9 cellular contexts compared by ENCODE assay signal in the genomic region with DNA sequence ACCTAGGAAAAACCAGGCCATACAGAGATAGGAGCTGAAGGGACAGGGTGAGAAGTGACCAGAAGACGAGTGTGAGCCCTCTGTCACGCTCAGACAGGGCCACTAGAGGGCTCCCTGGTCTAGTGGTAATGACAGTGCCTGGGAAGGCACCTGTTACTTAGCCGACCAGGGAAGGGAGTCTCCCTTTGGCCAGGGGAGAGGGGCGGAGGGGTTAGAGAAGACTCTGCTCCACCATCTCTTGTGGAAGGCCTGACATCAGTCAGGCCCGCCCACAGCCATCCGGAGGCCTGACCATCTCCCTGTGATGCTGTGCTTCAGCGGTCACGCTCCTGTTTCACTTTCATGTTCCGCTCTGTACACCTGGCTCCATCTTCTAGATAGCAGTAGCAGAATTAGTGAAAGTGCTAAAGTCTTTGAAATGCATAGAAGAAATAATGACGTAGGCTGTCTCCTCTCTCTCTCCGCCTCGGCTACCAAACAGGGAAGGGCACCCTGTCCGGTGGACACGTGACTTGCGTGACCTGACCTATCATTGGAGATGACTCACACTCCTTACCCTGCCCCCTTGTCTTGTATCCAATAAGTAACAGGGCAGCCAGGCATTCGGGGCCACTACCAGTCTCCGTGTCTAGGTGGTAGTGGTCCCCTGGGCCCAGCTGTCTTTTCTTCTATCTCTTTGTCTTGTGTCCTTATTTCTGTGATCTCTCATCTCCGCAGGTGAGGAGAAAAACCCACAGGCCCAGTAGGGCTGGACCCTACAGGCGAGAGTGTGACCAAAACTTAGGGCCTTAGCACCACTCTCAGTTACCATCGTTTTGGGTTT. TPM values are rescaled to one million over a fixed set of nuclear protein-coding genes. Genes with fewer than 3 reads are reported as not detected.
DNase-seq lines count a peak whose midpoint lies in the region; ATAC-seq, FAIRE-seq and TF ChIP-seq lines count a peak whose summit lies in the region.
"Had no signal": no experiment of that assay in that cellular context is flagged by ENCODE, and none has a peak within 500 bp of the region (broad histone marks: within the 10 kb centered on the region; RNA-seq: fewer than 3 reads in every experiment).

No MANE protein-coding gene starts in this region.

- peak; percentile 55 to 83 (median 70) for DNase-seq in CD8-positive, alpha-beta memory T cell
- DNase-seq in RCC 7860 (ENCODE audit: low spot score): peak; percentile 38
- peak; percentile 54 for DNase-seq in activated gamma-delta T cell treated with Interleukin-2 at 50 U/mL for 16 hours
- DNase-seq in head of caudate nucleus: peak in 41 of 42 donors; percentile 43 to 88 (median 73)
- peak; percentile 50 for DNase-seq in progenitor cell of endocrine pancreas (ENCODE audit: low spot score, unreplicated experiment)
- no peak for DNase-seq in vagina (ENCODE audit: extremely low spot score in 2 of 2)

- CTCF ChIA-PET in CD8-positive, alpha-beta memory T cell (lab: Charles Lee): interaction anchor here (1.0 to 2.0 kb wide), 3 partner anchors 10 to 395 kb away, joined by 3 to 4 read pairs (median 3); no protein-coding TSS in a partner anchor

- FAIRE-seq in RCC 7860 (lab: Jason Lieb, UNC): peak; percentile 45

- H3K4me3 ChIP-seq in CD8-positive, alpha-beta memory T cell (ENCODE audit: low read length): peak overlapping the region; percentile 67
- H3K4me3 ChIP-seq in vagina: peak overlapping the region in 1 of 2 donors; percentile 23

- no peaks in the 10 kb centered on the region for H3K27me3 Mint-ChIP-seq in CD8-positive, alpha-beta memory T cell
- H3K27me3 Mint-ChIP-seq in progenitor cell of endocrine pancreas: peaks cover 11% of the 10 kb centered on the region

- no peaks in the 10 kb centered on the region for H3K9me3 ChIP-seq in CD8-positive, alpha-beta memory T cell (ENCODE audit: low read length)
- no peaks in the 10 kb centered on the region for H3K9me3 ChIP-seq in vagina

- H3K27ac Mint-ChIP-seq in CD8-positive, alpha-beta memory T cell: peak overlapping the region; percentile 73 to 95 (median 92)
- H3K27ac Mint-ChIP-seq in progenitor cell of endocrine pancreas: no peak overlapping the region

- H3K27ac ChIP-seq in CD8-positive, alpha-beta memory T cell (ENCODE audit: low read depth, low read length): peak overlapping the region; percentile 45
- no peak overlapping the region for H3K27ac ChIP-seq in vagina
- H3K27ac ChIP-seq: epithelial cell of prostate had no signal

- H3K36me3 ChIP-seq in CD8-positive, alpha-beta memory T cell (ENCODE audit: insufficient read depth, low read length): no peaks in the 10 kb centered on the region
- no peaks in the 10 kb centered on the region for H3K36me3 ChIP-seq in vagina

- H3K4me1 Mint-ChIP-seq in CD8-positive, alpha-beta memory T cell: peaks cover 28 to 47% (median 28%) of the 10 kb centered on the region in 3 donors
- H3K4me1 Mint-ChIP-seq in progenitor cell of endocrine pancreas (ENCODE audit: low read depth): peaks cover 3% of the 10 kb centered on the region

- peaks cover 0 to 7% (median 5%) of the 10 kb centered on the region in 5 donors for H3K9me3 Mint-ChIP-seq in CD8-positive, alpha-beta memory T cell
- H3K9me3 Mint-ChIP-seq in progenitor cell of endocrine pancreas (ENCODE audit: low read depth): no peaks in the 10 kb centered on the region

- peak; percentile 82 for TF ChIP-seq CTCF in progenitor cell of endocrine pancreas (IDR thresholded peaks at IDR 0.05; ENCODE audit: unreplicated experiment)
- TF ChIP-seq CTCF in vagina (IDR thresholded peaks at IDR 0.05): peak; percentile 51 to 61 (median 51)

- intact Hi-C loops in head of caudate nucleus (cut with DNase I): no loop called here
- intact Hi-C loops in vagina (cut with DNase I): no loop called here

- peaks cover 0 to 7% (median 0%) of the 10 kb centered on the region in 3 donors for H3K36me3 Mint-ChIP-seq in CD8-positive, alpha-beta memory T cell
- H3K36me3 Mint-ChIP-seq in progenitor cell of endocrine pancreas (ENCODE audit: insufficient read depth): no peaks in the 10 kb centered on the region

- H3K4me1 ChIP-seq in CD8-positive, alpha-beta memory T cell (ENCODE audit: insufficient read depth, low read length): peaks cover 34% of the 10 kb centered on the region
- H3K4me1 ChIP-seq in vagina: no peaks in the 10 kb centered on the region

- no peaks in the 10 kb centered on the region for H3K27me3 ChIP-seq in CD8-positive, alpha-beta memory T cell (ENCODE audit: insufficient read depth, low read length, poor library complexity, severe bottlenecking)
- no peaks in the 10 kb centered on the region for H3K27me3 ChIP-seq in vagina

- peak overlapping the region; percentile 33 to 90 (median 84) for H3K4me3 Mint-ChIP-seq in CD8-positive, alpha-beta memory T cell
- H3K4me3 Mint-ChIP-seq in progenitor cell of endocrine pancreas (ENCODE audit: low read depth): no peak overlapping the region

- TF ChIP-seq POLR2A in vagina (IDR thresholded peaks at IDR 0.05): no peak

- POLR2A ChIA-PET in CD8-positive, alpha-beta memory T cell (lab: Charles Lee): no interaction called here

- peak; percentile 92 for ATAC-seq in GM19324 (IDR thresholded peaks at IDR 0.05; ENCODE audit: low FRiP score, unreplicated experiment)
- peak; percentile 88 for ATAC-seq in HG03439 (IDR thresholded peaks at IDR 0.05; ENCODE audit: unreplicated experiment)

RNA-seq across cellular contexts. Expression of a gene that starts 26.7 kb away (rescaled TPM):
- not detected for total RNA-seq in CD8-positive, alpha-beta memory T cell
- not detected for polyA plus RNA-seq in CD8-positive, alpha-beta memory T cell
- not detected in 2 replicates for total RNA-seq in progenitor cell of endocrine pancreas
- not detected for total RNA-seq in vagina

RNA-seq across cellular contexts. Expression of a gene that starts 26.8 kb away (rescaled TPM):
- 10 to 100 TPM; 54.7 to 58.6 TPM for total RNA-seq in CD8-positive, alpha-beta memory T cell
- polyA plus RNA-seq in CD8-positive, alpha-beta memory T cell: 5.1 TPM
- total RNA-seq in progenitor cell of endocrine pancreas (82.8 and 89.4 TPM in 2 replicates), vagina (49.8 TPM)

Comparison
In these comparisons a context has a peak if more than half of its experiments do, and no peak if none do; other contexts are left out.
1. DNase-seq: peak in CD8-positive, alpha-beta memory T cell (5 of 5), RCC 7860 (single experiment), activated gamma-delta T cell treated with Interleukin-2 at 50 U/mL for 16 hours (single experiment), head of caudate nucleus (41 of 42) and progenitor cell of endocrine pancreas (single experiment); none in vagina (0 of 2).